Comparison of ENCODE assay signal across 1 cellular context in genomic region chr11:57210731-57211335, GRCh38.
TF ChIP-seq lines count a peak whose summit lies in the region.

No MANE protein-coding gene starts in this region.

TF ChIP-seq in H1, 55 proteins besides CTCF, POLR2A, EP300 and RAD21:
- no peak for TF ChIP-seq SIX5 (IDR thresholded peaks at IDR 0.05; ENCODE audit: low read depth, low read length)
- TF ChIP-seq SRF (IDR thresholded peaks at IDR 0.05; ENCODE audit: low read depth, low read length): no peak
- TF ChIP-seq SP2 (IDR thresholded peaks at IDR 0.05; ENCODE audit: low read length): no peak
- TF ChIP-seq RNF2 (IDR thresholded peaks at IDR 0.05; ENCODE audit: borderline replicate concordance, low read depth, low read length, missing control alignments, poor library complexity, severe bottlenecking): no peak
- TF ChIP-seq POLR2AphosphoS5 (IDR thresholded peaks at IDR 0.05; ENCODE audit: low read depth, low read length): no peak
- TF ChIP-seq TBP (IDR thresholded peaks at IDR 0.05; ENCODE audit: low read depth, low read length): no peak
- no peak for TF ChIP-seq ZNF274 (IDR thresholded peaks at IDR 0.05; ENCODE audit: borderline replicate concordance, extremely low read depth, low read length)
- no peak for TF ChIP-seq NANOG (IDR thresholded peaks at IDR 0.05; ENCODE audit: insufficient read depth, low read depth, low read length, poor library complexity, severe bottlenecking)
- no peak for TF ChIP-seq PHF8 (conservative IDR thresholded peaks at IDR 0.05; ENCODE audit: low read depth, low read length)
- TF ChIP-seq SP4 (IDR thresholded peaks at IDR 0.05; ENCODE audit: low read length): no peak
- no peak for TF ChIP-seq RBBP5 (IDR thresholded peaks at IDR 0.05; ENCODE audit: borderline replicate concordance, low read depth, low read length)
- TF ChIP-seq ATF2 (IDR thresholded peaks at IDR 0.05; ENCODE audit: low read length): no peak
- TF ChIP-seq MAFK (IDR thresholded peaks at IDR 0.05; ENCODE audit: low read depth, low read length): no peak
- TF ChIP-seq SIN3A (conservative IDR thresholded peaks at IDR 0.05 in 1 of 2, IDR thresholded peaks at IDR 0.05 in 1 of 2; ENCODE audit: low read depth in 1 of 2, low read length in 2 of 2): no peak
- no peak for TF ChIP-seq GABPA (IDR thresholded peaks at IDR 0.05; ENCODE audit: borderline replicate concordance, insufficient read depth, low read length)
- no peak for TF ChIP-seq CREB1 (IDR thresholded peaks at IDR 0.05)
- no peak for TF ChIP-seq BACH1 (IDR thresholded peaks at IDR 0.05; ENCODE audit: low read length)
- no peak for TF ChIP-seq SUZ12 (IDR thresholded peaks at IDR 0.05; ENCODE audit: low read length)
TF ChIP-seq in H1: peak in this region for 0.
